1 cellular context compared by ENCODE assay signal in genomic region chr15:65072027-65072426, GRCh38.
TF ChIP-seq lines count a peak whose summit lies in the region.

No MANE protein-coding gene starts in this region.

TF ChIP-seq in H1, 55 proteins besides CTCF, POLR2A, EP300 and RAD21:
- TF ChIP-seq USF2 (IDR thresholded peaks at IDR 0.05; ENCODE audit: low read length) (no peak), SIRT6 (IDR thresholded peaks at IDR 0.05; ENCODE audit: low read length) (no peak), TAF1 (IDR thresholded peaks at IDR 0.05; ENCODE audit: low read depth, low read length) (no peak)
